Comparison of ENCODE assay signal across 27 cellular contexts in genomic region chr7:101113860-101114259, GRCh38. TPM values are rescaled to one million over a fixed set of nuclear protein-coding genes. Genes with fewer than 3 reads are reported as not detected.
A peak's percentile ranks its signal among the peaks of the same experiment; 100 is the strongest.
DNase-seq lines count a peak whose midpoint lies in the region; ATAC-seq and TF ChIP-seq lines count a peak whose summit lies in the region.
"Had no signal": no experiment of that assay in that cellular context is flagged by ENCODE, and none has a peak within 500 bp of the region (broad histone marks: within the 10 kb centered on the region; RNA-seq: fewer than 3 reads in every experiment).

No MANE protein-coding gene starts in this region.

- no peaks in the 10 kb centered on the region for H3K27me3 Mint-ChIP-seq in chondrocyte (ENCODE audit: low read depth)
- H3K27me3 Mint-ChIP-seq in osteocyte (ENCODE audit: unreplicated experiment) = no peaks in the 10 kb centered on the region
- H3K27me3 Mint-ChIP-seq in activated T-cell treated with anti-CD3 and anti-CD28 coated beads, Interleukin-2, amount 50 U/mL, for 24 hours = peaks cover 12% of the 10 kb centered on the region
- no peaks in the 10 kb centered on the region for H3K27me3 Mint-ChIP-seq in Caco-2 (ENCODE audit: insufficient read depth, unreplicated experiment)

- no peaks in the 10 kb centered on the region for H3K9me3 Mint-ChIP-seq in chondrocyte (ENCODE audit: low read depth)
- H3K9me3 Mint-ChIP-seq in osteocyte (ENCODE audit: unreplicated experiment) = no peaks in the 10 kb centered on the region
- H3K9me3 Mint-ChIP-seq in activated T-cell treated with anti-CD3 and anti-CD28 coated beads, Interleukin-2, amount 50 U/mL, for 24 hours = no peaks in the 10 kb centered on the region
- no peaks in the 10 kb centered on the region for H3K9me3 Mint-ChIP-seq in Caco-2 (ENCODE audit: unreplicated experiment)
- H3K9me3 Mint-ChIP-seq: activated T-cell treated with anti-CD3 and anti-CD28 coated beads, Interleukin-2, amount 50 U/mL, for 72 hours; stimulated activated naive CD8-positive, alpha-beta T cell treated with anti-CD3 and anti-CD28 coated beads, Interleukin-15, Interleukin-2, amounts not matched to agents 100 ng/mL and 50 ng/mL, for 24 hours; WTC11 had no signal

- H3K27ac Mint-ChIP-seq in chondrocyte (ENCODE audit: unreplicated experiment) (peak overlapping the region; percentile 22), osteocyte (ENCODE audit: unreplicated experiment) (peak overlapping the region; percentile 75), Caco-2 (ENCODE audit: unreplicated experiment) (no peak overlapping the region)
- H3K27ac Mint-ChIP-seq in activated T-cell treated with anti-CD3 and anti-CD28 coated beads, Interleukin-2, amount 50 U/mL, for 24 hours = no peak overlapping the region
- H3K27ac Mint-ChIP-seq: activated T-cell treated with anti-CD3 and anti-CD28 coated beads, Interleukin-2, amount 50 U/mL, for 72 hours; stimulated activated naive CD8-positive, alpha-beta T cell treated with anti-CD3 and anti-CD28 coated beads, Interleukin-15, Interleukin-2, amounts not matched to agents 100 ng/mL and 50 ng/mL, for 24 hours; WTC11 had no signal

- H3K36me3 ChIP-seq in BLaER1 treated with 17β-estradiol and CSF1 and Interleukin-3, amounts not matched to agents 10 nM and 100 nM = no peaks in the 10 kb centered on the region
- no peaks in the 10 kb centered on the region for H3K36me3 ChIP-seq in NT2/D1 (ENCODE audit: insufficient read depth, insufficient read length, low read length)
- H3K36me3 ChIP-seq in upper lobe of right lung = no peaks in the 10 kb centered on the region
- H3K36me3 ChIP-seq in Caco-2 (ENCODE audit: control insufficient read depth, insufficient read depth, low read length) = no peaks in the 10 kb centered on the region
- H3K36me3 ChIP-seq: adrenal gland, heart right ventricle had no signal

- no peak overlapping the region for H3K4me3 Mint-ChIP-seq in chondrocyte (ENCODE audit: unreplicated experiment)
- H3K4me3 Mint-ChIP-seq in osteocyte (ENCODE audit: unreplicated experiment) = no peak overlapping the region
- no peak overlapping the region for H3K4me3 Mint-ChIP-seq in activated T-cell treated with anti-CD3 and anti-CD28 coated beads, Interleukin-2, amount 50 U/mL, for 24 hours
- no peak overlapping the region for H3K4me3 Mint-ChIP-seq in Caco-2 (ENCODE audit: unreplicated experiment)
- H3K4me3 Mint-ChIP-seq: activated T-cell treated with anti-CD3 and anti-CD28 coated beads, Interleukin-2, amount 50 U/mL, for 72 hours; stimulated activated naive CD8-positive, alpha-beta T cell treated with anti-CD3 and anti-CD28 coated beads, Interleukin-15, Interleukin-2, amounts not matched to agents 100 ng/mL and 50 ng/mL, for 24 hours; WTC11 had no signal

- CTCF ChIA-PET in Caco-2 (lab: Charles Lee) = no interaction called here

- H3K36me3 Mint-ChIP-seq in chondrocyte (ENCODE audit: low read depth) (no peaks in the 10 kb centered on the region), osteocyte (ENCODE audit: unreplicated experiment) (no peaks in the 10 kb centered on the region), Caco-2 (ENCODE audit: insufficient read depth, unreplicated experiment) (no peaks in the 10 kb centered on the region)
- H3K36me3 Mint-ChIP-seq in activated T-cell treated with anti-CD3 and anti-CD28 coated beads, Interleukin-2, amount 50 U/mL, for 24 hours (ENCODE audit: low read depth) = no peaks in the 10 kb centered on the region
- H3K36me3 Mint-ChIP-seq: WTC11 had no signal

- H3K9me3 ChIP-seq in BLaER1 treated with 17β-estradiol and CSF1 and Interleukin-3, amounts not matched to agents 10 nM and 100 nM (replicated peaks in 1 of 11) = no peaks in the 10 kb centered on the region
- no peaks in the 10 kb centered on the region for H3K9me3 ChIP-seq in NT2/D1 (ENCODE audit: insufficient read depth, low read length)
- no peaks in the 10 kb centered on the region for H3K9me3 ChIP-seq in upper lobe of right lung
- no peaks in the 10 kb centered on the region for H3K9me3 ChIP-seq in Caco-2
- H3K9me3 ChIP-seq: adrenal gland, heart right ventricle had no signal

- H3K27ac ChIP-seq in BLaER1 treated with 17β-estradiol and CSF1 and Interleukin-3, amounts not matched to agents 10 nM and 100 nM = no peak overlapping the region
- H3K27ac ChIP-seq in upper lobe of right lung = no peak overlapping the region
- H3K27ac ChIP-seq: adrenal gland, C4-2B, KMS-11 had no signal

- no peak overlapping the region for H3K4me3 ChIP-seq in BLaER1 treated with 17β-estradiol and CSF1 and Interleukin-3, amounts not matched to agents 10 nM and 100 nM
- no peak overlapping the region for H3K4me3 ChIP-seq in NT2/D1 (ENCODE audit: insufficient read length, low read depth)
- H3K4me3 ChIP-seq in upper lobe of right lung = no peak overlapping the region
- H3K4me3 ChIP-seq in Caco-2 (ENCODE audit: low read depth, low read length) = no peak overlapping the region
- H3K4me3 ChIP-seq: adrenal gland, heart right ventricle had no signal

- TF ChIP-seq CTCF in chondrocyte (IDR thresholded peaks at IDR 0.05) (no peak), osteocyte (IDR thresholded peaks at IDR 0.05) (no peak), upper lobe of right lung (IDR thresholded peaks at IDR 0.05) (no peak), Caco-2 (IDR thresholded peaks at IDR 0.05; ENCODE audit: insufficient read depth in 1 of 2, low read depth in 1 of 2, low read length in 1 of 2, severe bottlenecking in 1 of 2, unreplicated experiment in 1 of 2) (no peak)

- H3K9ac ChIP-seq in BLaER1 treated with 17β-estradiol and CSF1 and Interleukin-3, amounts not matched to agents 10 nM and 100 nM = no peak overlapping the region
- peak overlapping the region; percentile 21 for H3K9ac ChIP-seq in NT2/D1 (ENCODE audit: insufficient read length, low read depth)
- H3K9ac ChIP-seq: KMS-11 had no signal

- intact Hi-C loops in upper lobe of right lung (cut with DNase I) (no loop called here), Caco-2 (cut with micrococcal nuclease; ENCODE audit: unreplicated experiment) (no loop called here)

- peak overlapping the region in 7 of 11 experiments; percentile 1 to 51 (median 37); a peak in 10 of 22 replicates for H3K4me2 ChIP-seq in BLaER1 treated with 17β-estradiol and CSF1 and Interleukin-3, amounts not matched to agents 10 nM and 100 nM
- H3K4me2 ChIP-seq: KMS-11 had no signal

- no peaks in the 10 kb centered on the region; a peak in 2 of 22 replicates for H4K20me1 ChIP-seq in BLaER1 treated with 17β-estradiol and CSF1 and Interleukin-3, amounts not matched to agents 10 nM and 100 nM

- H3K4me1 Mint-ChIP-seq in chondrocyte (ENCODE audit: low read depth) (peaks cover 78% of the 10 kb centered on the region), osteocyte (ENCODE audit: unreplicated experiment) (peaks cover 71% of the 10 kb centered on the region), Caco-2 (ENCODE audit: low read depth, unreplicated experiment) (peaks cover 7% of the 10 kb centered on the region)
- no peaks in the 10 kb centered on the region for H3K4me1 Mint-ChIP-seq in activated T-cell treated with anti-CD3 and anti-CD28 coated beads, Interleukin-2, amount 50 U/mL, for 24 hours (ENCODE audit: low read depth)
- H3K4me1 Mint-ChIP-seq: WTC11 had no signal

- no peak for DNase-seq in NT2/D1 (ENCODE audit: low read depth, low spot score)
- no peak for DNase-seq in chondrocyte (ENCODE audit: low spot score)
- no peak for DNase-seq in osteocyte (ENCODE audit: extremely low spot score, unreplicated experiment)
- DNase-seq in activated T-cell treated with anti-CD3 and anti-CD28 coated beads, Interleukin-2, amount 50 U/mL, for 24 hours = no peak
- DNase-seq in stimulated activated CD4-positive, alpha-beta T cell treated with anti-CD3 and anti-CD28 coated beads, Interleukin-15, amount 100 ng/mL, for 24 hours = no peak
- DNase-seq in upper lobe of right lung = no peak
- DNase-seq in Caco-2 = no peak
- DNase-seq: activated CD4-positive, alpha-beta T cell treated with anti-CD3 and anti-CD28 coated beads, Interleukin-2, amount 50 U/mL, for 1 hour; activated naive CD4-positive, alpha-beta T cell treated with Interleukin-2 at 50 U/mL for 16 hours; activated T-cell treated with anti-CD3 and anti-CD28 coated beads, Interleukin-2, amount 50 U/mL, for 72 hours; adrenal gland; DMS79; effector CD8-positive, alpha-beta T cell; foreskin melanocyte; GDM1; heart right ventricle; NCI-H1694 treated with DMSO at 0.1 percent for 48 hours; NCI-H510A; posterior cingulate gyrus; SHP77 treated with DMSO at 0.1 percent for 48 hours had no signal

- H3K27me3 ChIP-seq in BLaER1 treated with 17β-estradiol and CSF1 and Interleukin-3, amounts not matched to agents 10 nM and 100 nM = peaks cover 0 to 2% (median 0%) of the 10 kb centered on the region in 11 experiments; a peak in 1 of 22 replicates
- H3K27me3 ChIP-seq in NT2/D1 (ENCODE audit: insufficient read depth, insufficient read length) (no peaks in the 10 kb centered on the region), upper lobe of right lung (no peaks in the 10 kb centered on the region), Caco-2 (replicated peaks; ENCODE audit: control insufficient read depth, insufficient read depth, low read length) (no peaks in the 10 kb centered on the region)
- H3K27me3 ChIP-seq: adrenal gland, heart right ventricle had no signal

- BruUV-seq in Caco-2 (replicated peaks; lab: Mats Ljungman, UMichigan) = no TSS peak

- POLR2A ChIA-PET in Caco-2 (lab: Charles Lee) = no interaction called here

- no peak for ATAC-seq in upper lobe of right lung
- ATAC-seq: activated T-cell treated with anti-CD3 and anti-CD28 coated beads, Interleukin-2, amount 50 U/mL, for 72 hours; heart right ventricle; sciatic nerve; WTC11 had no signal

- H3K4me1 ChIP-seq in BLaER1 treated with 17β-estradiol and CSF1 and Interleukin-3, amounts not matched to agents 10 nM and 100 nM = peaks cover 2 to 37% (median 18%) of the 10 kb centered on the region in 10 experiments
- H3K4me1 ChIP-seq in NT2/D1 (ENCODE audit: insufficient read depth, insufficient read length) (peaks cover 11% of the 10 kb centered on the region), upper lobe of right lung (peaks cover 10% of the 10 kb centered on the region), Caco-2 (peaks cover 9% of the 10 kb centered on the region)
- H3K4me1 ChIP-seq: adrenal gland had no signal

RNA-seq across cellular contexts. Expression of gene SERPINE1, which starts 13.0 kb away (rescaled TPM):
- total RNA-seq in chondrocyte (794 to 1,203 TPM (median 1,180 TPM) in 3 replicates), osteocyte (266 and 328 TPM in 2 replicates), upper lobe of right lung (13.7 TPM), Caco-2 (2022) (0.09 and 0.25 TPM in 2 replicates)

RNA-seq across cellular contexts. Expression of gene TRIM56, which starts 28.6 kb away (rescaled TPM):
- total RNA-seq in chondrocyte (26.1 to 35.7 TPM (median 30.4 TPM) in 3 replicates), osteocyte (36.5 and 42.2 TPM in 2 replicates), upper lobe of right lung (60.9 TPM), Caco-2 (2022) (30.3 and 33.4 TPM in 2 replicates)

RNA-seq across cellular contexts. Expression of gene AP1S1, which starts 40.4 kb away (rescaled TPM):
- 55.9 to 60.5 TPM (median 60.4 TPM) in 3 replicates for total RNA-seq in chondrocyte
- 52.9 and 57.9 TPM in 2 replicates for total RNA-seq in osteocyte
- 24.0 TPM for total RNA-seq in upper lobe of right lung
- 52.3 and 62.9 TPM in 2 replicates for total RNA-seq in Caco-2 (2022)

RNA-seq across cellular contexts. Expression of gene VGF, which starts 51.5 kb away (rescaled TPM):
- 0.22 to 0.26 TPM in 2 of 3 replicates, not detected in the other for total RNA-seq in chondrocyte
- 0.16 and 0.24 TPM in 2 replicates for total RNA-seq in osteocyte
- total RNA-seq in upper lobe of right lung = not detected
- total RNA-seq in Caco-2 (2022) = 1.2 and 1.3 TPM in 2 replicates
- total RNA-seq: heart right ventricle, lung microvascular endothelial cell, sciatic nerve had no signal

Comparison
In these comparisons a context has a peak if more than half of its experiments do, and no peak if none do; other contexts are left out.
1. H3K27ac Mint-ChIP-seq: peak in chondrocyte (single experiment) and osteocyte (single experiment); none in activated T-cell treated with anti-CD3 and anti-CD28 coated beads, Interleukin-2, amount 50 U/mL, for 24 hours (single experiment) and Caco-2 (single experiment).
2. RNA of gene SERPINE1, which starts 13.0 kb away (total RNA-seq): 794 to 1,203 TPM in chondrocyte and 266 to 328 TPM in osteocyte; 13.7 TPM in upper lobe of right lung (single experiment) and 0.09 to 0.25 TPM in Caco-2; every median in the first group is over 10 times any median in the second.